Comparison of ENCODE assay signal across 15 cellular contexts in genomic region chr4:56445699-56446098, GRCh38. TPM values are rescaled to one million over a fixed set of nuclear protein-coding genes. Genes with fewer than 3 reads are reported as not detected.
A peak's percentile ranks its signal among the peaks of the same experiment; 100 is the strongest.
DNase-seq lines count a peak whose midpoint lies in the region; ATAC-seq, FAIRE-seq and TF ChIP-seq lines count a peak whose summit lies in the region.
"Had no signal": no experiment of that assay in that cellular context is flagged by ENCODE, and none has a peak within 500 bp of the region (broad histone marks: within the 10 kb centered on the region; RNA-seq: fewer than 3 reads in every experiment).

No MANE protein-coding gene starts in this region.

- CTCF ChIA-PET in HCT116 (lab: Charles Lee) (no interaction called here), K562 (lab: Yijun Ruan, JAX; ENCODE audit: low intra/inter-chr PET ratio) (no interaction called here)

- no peak for ATAC-seq in HCT116
- ATAC-seq in K562, result peak; percentile 90
- ATAC-seq in HG02763 (IDR thresholded peaks at IDR 0.05; ENCODE audit: unreplicated experiment), result no peak

- peaks cover 45 to 68% of the 10 kb centered on the region in 2 experiments for H3K36me3 ChIP-seq in HCT116 (ENCODE audit: control insufficient read depth in 1 of 2, insufficient read depth in 2 of 2, low read length in 2 of 2)
- peaks cover 98% of the 10 kb centered on the region for H3K36me3 ChIP-seq in K562 (ENCODE audit: control insufficient read depth, insufficient read depth, low read length)

- POLR2A ChIA-PET in HCT116 (lab: Charles Lee) (interaction anchor here (2.4 kb wide), 1 partner anchor 10 kb away, joined by 7 read pairs; the partner anchor contains the start of gene PPAT), K562 (lab: Yijun Ruan, JAX) (interaction anchor here (1.0 to 2.8 kb wide), 2 partner anchors 11 to 12 kb away, joined by 4 to 17 read pairs; partner anchors contain the start of genes PAICS and PPAT)

- BruUV-seq in HCT116 (replicated peaks; lab: Mats Ljungman, UMichigan) (no TSS peak), K562 (replicated peaks; lab: Mats Ljungman, UMichigan) (no TSS peak)

- no peaks in the 10 kb centered on the region for H3K9me2 ChIP-seq in HCT116 (ENCODE audit: insufficient read depth)

- H3K27ac ChIP-seq in HCT116 (ENCODE audit: low read depth, low read length) (no peak overlapping the region), K562 (ENCODE audit: extremely low read depth, low read depth, low read length) (no peak overlapping the region)

- no peak for TF ChIP-seq RAD21 in HCT116 (IDR thresholded peaks at IDR 0.05; ENCODE audit: low read depth)
- no peak for TF ChIP-seq RAD21 in K562 (CRISPR knock-in tag; conservative IDR thresholded peaks at IDR 0.05 in 1 of 2, IDR thresholded peaks at IDR 0.05 in 1 of 2)

- no peak for TF ChIP-seq POLR2A in HCT116 (IDR thresholded peaks at IDR 0.05; ENCODE audit: borderline replicate concordance, extremely low read depth, insufficient read depth, insufficient read length)
- no peak for TF ChIP-seq POLR2A in K562 (conservative IDR thresholded peaks at IDR 0.05)

- RAD21 ChIA-PET in HCT116 (lab: Charles Lee; ENCODE audit: low non-redundant PET in 1 of 2, low total read pairs in 2 of 2, uncharacterized antibody in 2 of 2, unreplicated experiment in 2 of 2), result no interaction called here

- WGBS in K562 (ENCODE audit: insufficient coverage, low coverage, missing lambda C conversion rate), result 70% methylated on average over 1 of the region's 1 CpG

- in situ Hi-C loops in K562 (cut with MboI), result no loop called here

- H3K27me3 ChIP-seq in HCT116 (ENCODE audit: insufficient read depth, low read length), result no peaks in the 10 kb centered on the region
- no peaks in the 10 kb centered on the region for H3K27me3 ChIP-seq in K562 (ENCODE audit: control insufficient read depth in 2 of 2, insufficient read depth in 2 of 2, low read length in 2 of 2)
- H3K27me3 ChIP-seq: BE2C, MG63 had no signal

- no peak overlapping the region for H3K9ac ChIP-seq in HCT116 (ENCODE audit: low read length)
- H3K9ac ChIP-seq in K562 (ENCODE audit: insufficient read depth in 1 of 2, low read depth in 2 of 2, low read length in 2 of 2), result no peak overlapping the region

- H2AFZ ChIP-seq in HCT116 (ENCODE audit: low read depth, low read length, poor library complexity, severe bottlenecking) (no peak overlapping the region), K562 (ENCODE audit: low read depth, low read length) (no peak overlapping the region)

- H3K9me1 ChIP-seq in K562 (ENCODE audit: control insufficient read depth, insufficient read depth, low read length), result no peaks in the 10 kb centered on the region

- no peak for TF ChIP-seq CTCF in HCT116 (IDR thresholded peaks at IDR 0.05 in 2 of 3, conservative IDR thresholded peaks at IDR 0.05 in 1 of 3; ENCODE audit: borderline replicate concordance in 1 of 3, insufficient read depth in 1 of 3, low read depth in 2 of 3, low read length in 2 of 3)
- no peak for TF ChIP-seq CTCF in K562 (IDR thresholded peaks at IDR 0.05 in 2 of 3, conservative IDR thresholded peaks at IDR 0.05 in 1 of 3; ENCODE audit: insufficient read depth in 2 of 3, low read depth in 1 of 3, low read length in 3 of 3)

- peaks cover 41% of the 10 kb centered on the region for H4K20me1 ChIP-seq in HCT116 (ENCODE audit: insufficient read depth)
- H4K20me1 ChIP-seq in K562 (replicated peaks; ENCODE audit: control insufficient read depth, insufficient read depth, low read length), result peaks cover 3% of the 10 kb centered on the region; the same call in 1 of the 2 replicates

- H3K4me2 ChIP-seq in HCT116 (ENCODE audit: low read length) (no peak overlapping the region), K562 (ENCODE audit: insufficient read depth, low read length) (no peak overlapping the region)

- H3K4me3 ChIP-seq in HCT116 (replicated peaks in 1 of 2; ENCODE audit: low read depth in 1 of 2, low read length in 2 of 2), result no peak overlapping the region
- H3K4me3 ChIP-seq in K562, result no peak overlapping the region
- H3K4me3 ChIP-seq: MG63 had no signal

- intact Hi-C loops in HCT116 (cut with micrococcal nuclease), result no loop called here
- intact Hi-C loops in K562 (cut with micrococcal nuclease), result no loop called here

- FAIRE-seq in K562 (lab: Jason Lieb, UNC), result no peak

- no peaks in the 10 kb centered on the region for H3K9me3 ChIP-seq in HCT116 (ENCODE audit: control insufficient read depth in 1 of 2, insufficient read depth in 1 of 2, low read depth in 1 of 2, low read length in 2 of 2)
- H3K9me3 ChIP-seq in K562 (replicated peaks; ENCODE audit: control insufficient read depth, insufficient read depth, low read depth, low read length), result no peaks in the 10 kb centered on the region
- H3K9me3 ChIP-seq: BE2C, MG63 had no signal

- H3K79me2 ChIP-seq in HCT116 (ENCODE audit: insufficient read depth, low read length) (peaks cover 94% of the 10 kb centered on the region), K562 (ENCODE audit: control insufficient read depth, insufficient read depth, low read length) (peaks cover 78% of the 10 kb centered on the region)

- H3K4me1 ChIP-seq in HCT116 (ENCODE audit: control insufficient read depth in 1 of 2, insufficient read depth in 2 of 2, low read length in 2 of 2) (no peaks in the 10 kb centered on the region), K562 (replicated peaks in 1 of 2; ENCODE audit: control insufficient read depth in 2 of 2, insufficient read depth in 2 of 2, low read length in 2 of 2) (peaks cover 0 to 3% of the 10 kb centered on the region in 2 experiments; a peak in 2 of 5 replicates)
- H3K4me1 ChIP-seq: BE2C had no signal

- DNase-seq in NK-92 treated with Interleukin-12 subunit alpha and Interleukin-12 subunit beta, amount 100 ng/mL, for 24 hours (lab: John Stamatoyannopoulos, UW), result peak; percentile 3
- DNase-seq in NK-92 (lab: John Stamatoyannopoulos, UW; ENCODE audit: unreplicated experiment), result no peak
- DNase-seq in HCT116 (ENCODE audit: low read depth, low spot score), result no peak
- DNase-seq in K562 (ENCODE audit: extremely low read depth in 1 of 4, low spot score in 3 of 4), result no peak
- no peak for DNase-seq in NCI-H345 (lab: John Stamatoyannopoulos, UW)
- DNase-seq: 8988T; BE2C; CD4-positive, alpha-beta T cell; HFFc6; MG63; NCI-H187 treated with DMSO at 0.1 percent for 48 hours; NCI-H446 treated with DMSO at 0.1 percent for 48 hours; NCI-H748 treated with DMSO at 0.1 percent for 48 hours had no signal

- peak; percentile 19; the same call in 1 of the 2 replicates for TF ChIP-seq EP300 in K562 (IDR thresholded peaks at IDR 0.05; ENCODE audit: low read length)

RNA-seq across cellular contexts. Expression of gene PAICS, which starts 9.6 kb away (rescaled TPM):
- total RNA-seq in HCT116 (2021; ENCODE audit: unreplicated experiment) (324 TPM), K562 (2014; rRNA removed) (127 and 147 TPM in 2 replicates), K562 (2014; rRNA removed; fragmentation: Illumina TruSeq; extraction: Trizol) (302 and 365 TPM in 2 replicates), K562 (2015; rRNA removed; fragmentation: Illumina TruSeq; extraction: Trizol) (247 and 260 TPM in 2 replicates), K562 (2021) (387 and 392 TPM in 2 replicates)
- 77.8 and 119 TPM in 2 replicates for polyA plus RNA-seq in HCT116 (2012)
- total RNA-seq in K562 (2011; cell fraction: chromatin; rRNA removed; ENCODE audit: low replicate concordance), result 79.1 and 160 TPM in 2 replicates
- 41.7 and 48.4 TPM in 2 replicates for total RNA-seq in K562 (2011; cell fraction: nucleolus; rRNA removed)
- total RNA-seq in K562 (2011; cell fraction: nucleoplasm; rRNA removed), result 91.3 and 181 TPM in 2 replicates
- polyA plus RNA-seq in K562 (2011; rRNA removed) (467 and 587 TPM in 2 replicates), K562 (2014; fragmentation: Illumina TruSeq; extraction: Trizol) (399 and 469 TPM in 2 replicates), K562 (2014; fragmentation: Nextera tagmentation; extraction: Ambion mirVana) (100 to 1,000 TPM; 385 to 490 TPM), K562 (2014; rRNA removed) (353 and 354 TPM in 2 replicates)
- 218 and 393 TPM in 2 replicates for polyA plus RNA-seq in K562 (2011; cell fraction: cytosol; rRNA removed)
- 127 and 173 TPM in 2 replicates for polyA plus RNA-seq in K562 (2011; cell fraction: nucleus; rRNA removed)
- 209 and 259 TPM in 2 replicates for polyA plus RNA-seq in K562 (2012)
- 322 and 325 TPM in 2 replicates for polyA minus RNA-seq in K562 (2011; rRNA and poly(A)+ RNA removed)
- 97.4 and 119 TPM in 2 replicates for polyA minus RNA-seq in K562 (2011; cell fraction: cytosol; rRNA and poly(A)+ RNA removed)
- polyA minus RNA-seq in K562 (2011; cell fraction: nucleus; rRNA and poly(A)+ RNA removed), result 63.0 and 105 TPM in 2 replicates

RNA-seq across cellular contexts. Expression of gene PPAT, which starts 10.3 kb away (rescaled TPM):
- total RNA-seq in HCT116 (2021; ENCODE audit: unreplicated experiment), result 78.6 TPM
- 27.5 and 29.1 TPM in 2 replicates for polyA plus RNA-seq in HCT116 (2012)
- total RNA-seq in K562 (2011; cell fraction: chromatin; rRNA removed; ENCODE audit: low replicate concordance), result 16.8 and 38.4 TPM in 2 replicates
- 8.3 and 12.4 TPM in 2 replicates for total RNA-seq in K562 (2011; cell fraction: nucleolus; rRNA removed)
- 18.7 and 34.4 TPM in 2 replicates for total RNA-seq in K562 (2011; cell fraction: nucleoplasm; rRNA removed)
- total RNA-seq in K562 (2014; rRNA removed), result 45.7 and 50.3 TPM in 2 replicates
- 70.9 and 73.9 TPM in 2 replicates for total RNA-seq in K562 (2014; rRNA removed; fragmentation: Illumina TruSeq; extraction: Trizol)
- total RNA-seq in K562 (2015; rRNA removed; fragmentation: Illumina TruSeq; extraction: Trizol), result 52.1 and 55.4 TPM in 2 replicates
- total RNA-seq in K562 (2021), result 75.5 and 75.8 TPM in 2 replicates
- 59.3 and 64.8 TPM in 2 replicates for polyA plus RNA-seq in K562 (2011; rRNA removed)
- polyA plus RNA-seq in K562 (2011; cell fraction: cytosol; rRNA removed), result 11.1 and 20.7 TPM in 2 replicates
- polyA plus RNA-seq in K562 (2011; cell fraction: nucleus; rRNA removed), result 25.7 and 27.4 TPM in 2 replicates
- polyA plus RNA-seq in K562 (2012), result 24.5 and 35.5 TPM in 2 replicates
- polyA plus RNA-seq in K562 (2014; fragmentation: Illumina TruSeq; extraction: Trizol), result 53.3 and 57.2 TPM in 2 replicates
- polyA plus RNA-seq in K562 (2014; fragmentation: Nextera tagmentation; extraction: Ambion mirVana), result 10 to 100 TPM; 49.3 to 55.5 TPM
- 36.2 and 41.7 TPM in 2 replicates for polyA plus RNA-seq in K562 (2014; rRNA removed)
- polyA minus RNA-seq in K562 (2011; rRNA and poly(A)+ RNA removed), result 63.7 and 64.8 TPM in 2 replicates
- polyA minus RNA-seq in K562 (2011; cell fraction: cytosol; rRNA and poly(A)+ RNA removed), result 35.0 and 42.0 TPM in 2 replicates
- 14.9 and 27.1 TPM in 2 replicates for polyA minus RNA-seq in K562 (2011; cell fraction: nucleus; rRNA and poly(A)+ RNA removed)

RNA-seq across cellular contexts. Expression of gene SRP72, which starts 21.7 kb away (rescaled TPM):
- 146 TPM for total RNA-seq in HCT116 (2021; ENCODE audit: unreplicated experiment)
- polyA plus RNA-seq in HCT116 (2012), result 110 and 118 TPM in 2 replicates
- 163 and 301 TPM in 2 replicates for total RNA-seq in K562 (2011; cell fraction: chromatin; rRNA removed; ENCODE audit: low replicate concordance)
- total RNA-seq in K562 (2011; cell fraction: nucleolus; rRNA removed), result 80.3 and 81.5 TPM in 2 replicates
- total RNA-seq in K562 (2011; cell fraction: nucleoplasm; rRNA removed), result 140 and 145 TPM in 2 replicates
- 142 and 175 TPM in 2 replicates for total RNA-seq in K562 (2014; rRNA removed)
- total RNA-seq in K562 (2014; rRNA removed; fragmentation: Illumina TruSeq; extraction: Trizol), result 178 and 198 TPM in 2 replicates
- total RNA-seq in K562 (2015; rRNA removed; fragmentation: Illumina TruSeq; extraction: Trizol), result 143 and 155 TPM in 2 replicates
- total RNA-seq in K562 (2021), result 202 and 205 TPM in 2 replicates
- 145 and 208 TPM in 2 replicates for polyA plus RNA-seq in K562 (2011; rRNA removed)
- polyA plus RNA-seq in K562 (2011; cell fraction: cytosol; rRNA removed), result 37.0 and 57.4 TPM in 2 replicates
- 76.3 and 90.4 TPM in 2 replicates for polyA plus RNA-seq in K562 (2011; cell fraction: nucleus; rRNA removed)
- 124 and 146 TPM in 2 replicates for polyA plus RNA-seq in K562 (2012)
- 185 and 311 TPM in 2 replicates for polyA plus RNA-seq in K562 (2014; fragmentation: Illumina TruSeq; extraction: Trizol)
- 100 to 1,000 TPM; 300 to 341 TPM for polyA plus RNA-seq in K562 (2014; fragmentation: Nextera tagmentation; extraction: Ambion mirVana)
- 96.2 and 124 TPM in 2 replicates for polyA plus RNA-seq in K562 (2014; rRNA removed)
- polyA minus RNA-seq in K562 (2011; rRNA and poly(A)+ RNA removed), result 595 and 707 TPM in 2 replicates
- polyA minus RNA-seq in K562 (2011; cell fraction: cytosol; rRNA and poly(A)+ RNA removed), result 124 and 152 TPM in 2 replicates
- polyA minus RNA-seq in K562 (2011; cell fraction: nucleus; rRNA and poly(A)+ RNA removed), result 88.9 and 167 TPM in 2 replicates

RNA-seq across cellular contexts. Expression of gene AASDH, which starts 58.4 kb away (rescaled TPM):
- total RNA-seq in HCT116 (2021; ENCODE audit: unreplicated experiment) (13.7 TPM), K562 (2014; rRNA removed) (7.7 and 11.1 TPM in 2 replicates), K562 (2014; rRNA removed; fragmentation: Illumina TruSeq; extraction: Trizol) (16.2 and 19.7 TPM in 2 replicates), K562 (2015; rRNA removed; fragmentation: Illumina TruSeq; extraction: Trizol) (12.6 and 13.7 TPM in 2 replicates), K562 (2021) (9.3 and 14.1 TPM in 2 replicates)
- polyA plus RNA-seq in HCT116 (2012), result 6.2 and 8.3 TPM in 2 replicates
- total RNA-seq in K562 (2011; cell fraction: chromatin; rRNA removed; ENCODE audit: low replicate concordance), result 23.6 and 58.4 TPM in 2 replicates
- 11.5 and 13.7 TPM in 2 replicates for total RNA-seq in K562 (2011; cell fraction: nucleolus; rRNA removed)
- total RNA-seq in K562 (2011; cell fraction: nucleoplasm; rRNA removed), result 23.2 and 30.4 TPM in 2 replicates
- polyA plus RNA-seq in K562 (2011; rRNA removed) (20.3 and 25.0 TPM in 2 replicates), K562 (2014; fragmentation: Illumina TruSeq; extraction: Trizol) (11.2 and 11.4 TPM in 2 replicates), K562 (2014; fragmentation: Nextera tagmentation; extraction: Ambion mirVana) (10 to 100 TPM; 16.8 to 29.7 TPM), K562 (2014; rRNA removed) (8.6 and 8.8 TPM in 2 replicates)
- 4.5 and 11.3 TPM in 2 replicates for polyA plus RNA-seq in K562 (2011; cell fraction: cytosol; rRNA removed)
- 14.2 and 26.2 TPM in 2 replicates for polyA plus RNA-seq in K562 (2011; cell fraction: nucleus; rRNA removed)
- polyA plus RNA-seq in K562 (2012), result 6.4 and 6.5 TPM in 2 replicates
- polyA minus RNA-seq in K562 (2011; rRNA and poly(A)+ RNA removed), result 40.2 and 41.6 TPM in 2 replicates
- 6.3 and 9.5 TPM in 2 replicates for polyA minus RNA-seq in K562 (2011; cell fraction: cytosol; rRNA and poly(A)+ RNA removed)
- polyA minus RNA-seq in K562 (2011; cell fraction: nucleus; rRNA and poly(A)+ RNA removed), result 17.1 and 32.8 TPM in 2 replicates

RNA-seq across cellular contexts. Expression of gene ARL9, which starts 59.9 kb away (rescaled TPM):
- total RNA-seq in HCT116 (2021; ENCODE audit: unreplicated experiment) (not detected), K562 (2014; rRNA removed) (not detected in 2 replicates), K562 (2014; rRNA removed; fragmentation: Illumina TruSeq; extraction: Trizol) (0.15 TPM in 1 of 2 replicates, not detected in the other), K562 (2015; rRNA removed; fragmentation: Illumina TruSeq; extraction: Trizol) (0.11 TPM in 1 of 2 replicates, not detected in the other), K562 (2021) (0.11 and 0.22 TPM in 2 replicates)
- 0.11 TPM in 1 of 2 replicates, not detected in the other for polyA plus RNA-seq in HCT116 (2012)
- 0.21 TPM in 1 of 2 replicates, not detected in the other for total RNA-seq in K562 (2011; cell fraction: chromatin; rRNA removed; ENCODE audit: low replicate concordance)
- total RNA-seq in K562 (2011; cell fraction: nucleolus; rRNA removed), result 0.33 TPM in 1 of 2 replicates, not detected in the other
- 0.69 TPM in 1 of 2 replicates, not detected in the other for total RNA-seq in K562 (2011; cell fraction: nucleoplasm; rRNA removed)
- polyA plus RNA-seq in K562 (2011; rRNA removed) (0.07 TPM in 1 of 2 replicates, not detected in the other), K562 (2014; fragmentation: Illumina TruSeq; extraction: Trizol) (not detected in 2 replicates), K562 (2014; fragmentation: Nextera tagmentation; extraction: Ambion mirVana) (under 1 TPM in 1 of 2 experiments, not detected in 1; 0.10 TPM), K562 (2014; rRNA removed) (not detected in 2 replicates)
- polyA plus RNA-seq in K562 (2011; cell fraction: cytosol; rRNA removed), result 0.09 TPM in 1 of 2 replicates, not detected in the other
- polyA plus RNA-seq in K562 (2011; cell fraction: nucleus; rRNA removed), result 0.08 TPM in 1 of 2 replicates, not detected in the other
- 0.05 and 0.15 TPM in 2 replicates for polyA plus RNA-seq in K562 (2012)
- polyA minus RNA-seq in K562 (2011; rRNA and poly(A)+ RNA removed), result 0.14 TPM in 1 of 2 replicates, not detected in the other
- not detected in 2 replicates for polyA minus RNA-seq in K562 (2011; cell fraction: cytosol; rRNA and poly(A)+ RNA removed)
- not detected in 2 replicates for polyA minus RNA-seq in K562 (2011; cell fraction: nucleus; rRNA and poly(A)+ RNA removed)
- total RNA-seq: H4 had no signal
